In genomic region chr13:70769771-70770326, GRCh38 we compare ENCODE assay signal across 25 cellular contexts.
"Had no signal": no experiment of that assay in that cellular context is flagged by ENCODE, and none has a peak within 500 bp of the region (broad histone marks: within the 10 kb centered on the region; RNA-seq: fewer than 3 reads in every experiment).

No MANE protein-coding gene starts in this region.

- H3K27ac ChIP-seq: neural progenitor cell, ovary, parathyroid adenoma, psoas muscle, right lobe of liver, sigmoid colon, stomach, thoracic aorta, thyroid gland, tibial nerve, upper lobe of left lung, vagina had no signal

- H3K36me3 ChIP-seq: neural progenitor cell, ovary, right lobe of liver, sigmoid colon, stomach, thoracic aorta, thyroid gland, tibial nerve, upper lobe of left lung, vagina had no signal

- FAIRE-seq: small intestine, urothelium cell line had no signal

- ATAC-seq: psoas muscle; right cardiac atrium; right lobe of liver; stimulated activated effector memory CD8-positive, alpha-beta T cell treated with anti-CD3 and anti-CD28 coated beads, Interleukin-12 subunit alpha, Interleukin-12 subunit beta, amount 100 ng/mL, for 72 hours; stimulated activated naive B cell treated with anti-CD40 and anti-IgM and Interleukin-4, amounts not matched to agents 10 μg/mL and 1 μg/mL and 100 μg/mL, for 72 hours had no signal

- H3K4me3 ChIP-seq: neural progenitor cell, ovary, psoas muscle, right lobe of liver, sigmoid colon, stomach, thoracic aorta, thyroid gland, tibial nerve, upper lobe of left lung, vagina had no signal

- H3K9me3 ChIP-seq: ovary, psoas muscle, right lobe of liver, sigmoid colon, stomach, thoracic aorta, thyroid gland, tibial nerve, upper lobe of left lung, vagina had no signal

- H2AFZ ChIP-seq: neural progenitor cell, parathyroid adenoma had no signal

- H3K9ac ChIP-seq: neural progenitor cell, parathyroid adenoma had no signal

- H3K4me1 ChIP-seq: neural progenitor cell, parathyroid adenoma, psoas muscle, right lobe of liver, sigmoid colon, stomach, thyroid gland, tibial nerve, upper lobe of left lung, vagina had no signal

- DNase-seq: occipital lobe; ovary; posterior cingulate gyrus; psoas muscle; right cardiac atrium; right lobe of liver; sigmoid colon; small intestine; stimulated activated CD4-positive, alpha-beta T cell treated with anti-CD3 and anti-CD28 coated beads, Interleukin-15, amount 100 ng/mL, for 24 hours; stimulated activated CD4-positive, alpha-beta T cell treated with anti-CD3 and anti-CD28 coated beads, Interleukin-2, amount 100 ng/mL, for 24 hours; stimulated activated CD4-positive, alpha-beta T cell treated with anti-CD3 and anti-CD28 coated beads, Interleukin-2, amount 100 ng/mL, for 48 hours; stimulated activated CD4-positive, alpha-beta T cell treated with anti-CD3 and anti-CD28 coated beads, Interleukin-4, amount 100 ng/mL, for 24 hours; stimulated activated naive B cell treated with anti-CD40 and anti-IgM and Interleukin-4, amounts not matched to agents 10 μg/mL and 1 μg/mL and 100 μg/mL, for 72 hours; stimulated activated naive CD4-positive, alpha-beta T cell treated with Interleukin-2 at 50 U/mL for 16 hours; stomach; thyroid gland; trophoblast cell; upper lobe of left lung had no signal

- H3K79me2 ChIP-seq: parathyroid adenoma had no signal

- H3K4me2 ChIP-seq: neural progenitor cell had no signal

- H3K27me3 ChIP-seq: neural progenitor cell, ovary, right lobe of liver, sigmoid colon, stomach, thyroid gland, tibial nerve, upper lobe of left lung, vagina had no signal
